ENCODE assay signal across 22 cellular contexts in genomic region chr16:80841231-80841630, GRCh38. TPM values are rescaled to one million over a fixed set of nuclear protein-coding genes. Genes with fewer than 3 reads are reported as not detected.
DNase-seq lines count a peak whose midpoint lies in the region; ATAC-seq, FAIRE-seq and TF ChIP-seq lines count a peak whose summit lies in the region.
"Had no signal": no experiment of that assay in that cellular context is flagged by ENCODE, and none has a peak within 500 bp of the region (broad histone marks: within the 10 kb centered on the region; RNA-seq: fewer than 3 reads in every experiment).

No MANE protein-coding gene starts in this region.

- TF ChIP-seq CTCF in HepG2 (CRISPR knock-in tag; IDR thresholded peaks at IDR 0.05) (no peak), right lobe of liver (IDR thresholded peaks at IDR 0.05) (no peak), WTC11 (IDR thresholded peaks at IDR 0.05) (no peak)

- TF ChIP-seq POLR2A in HepG2 (IDR thresholded peaks at IDR 0.05; ENCODE audit: insufficient read depth in 1 of 2, low read depth in 2 of 2, low read length in 2 of 2): no peak
- no peak for TF ChIP-seq POLR2A in right lobe of liver (IDR thresholded peaks at IDR 0.05)

- H3K27ac Mint-ChIP-seq in WTC11: no peak overlapping the region
- H3K27ac Mint-ChIP-seq: B cell; CD4-positive, alpha-beta T cell; CD8-positive, alpha-beta T cell had no signal

- H3K79me2 ChIP-seq in HepG2 (ENCODE audit: insufficient read depth, low read length): no peaks in the 10 kb centered on the region

- H3K36me3 ChIP-seq in HepG2 (replicated peaks in 1 of 2; ENCODE audit: control insufficient read depth in 1 of 2, insufficient read depth in 2 of 2, low read length in 2 of 2) (no peaks in the 10 kb centered on the region), right lobe of liver (no peaks in the 10 kb centered on the region)
- H3K36me3 ChIP-seq: BLaER1 treated with 17β-estradiol and CSF1 and Interleukin-3, amounts not matched to agents 10 nM and 100 nM had no signal

- H2AFZ ChIP-seq in HepG2 (ENCODE audit: low read length): no peak overlapping the region

- H3K4me1 Mint-ChIP-seq in WTC11: peaks cover 4% of the 10 kb centered on the region; the same call in 1 of the 2 replicates
- H3K4me1 Mint-ChIP-seq: B cell had no signal

- in situ Hi-C loops in HepG2 (cut with HindIII; ENCODE audit: extremely low pct_ligation_motif_present, low pct_unique_long_range_greater_than_20kb): no loop called here

- TF ChIP-seq EP300 in HepG2 (IDR thresholded peaks at IDR 0.05; ENCODE audit: low read depth in 2 of 2, low read length in 2 of 2) (no peak), HepG2 (CRISPR knock-in tag; IDR thresholded peaks at IDR 0.05; ENCODE audit: borderline replicate concordance) (no peak)

- H3K9me3 ChIP-seq in HepG2 (ENCODE audit: low read length) (peaks cover 8% of the 10 kb centered on the region), right lobe of liver (peaks cover 0 to 9% (median 2%) of the 10 kb centered on the region in 4 donors)

- no peak overlapping the region for H3K4me3 Mint-ChIP-seq in WTC11
- H3K4me3 Mint-ChIP-seq: B cell; CD4-positive, alpha-beta T cell; CD8-positive, alpha-beta T cell had no signal

- POLR2A ChIA-PET in HepG2 (lab: Yijun Ruan, JAX): no interaction called here
- POLR2A ChIA-PET in WTC11 (lab: Charles Lee): no interaction called here

- H3K4me2 ChIP-seq in HepG2 (ENCODE audit: low read depth, low read length): no peak overlapping the region
- H3K4me2 ChIP-seq: A549; BLaER1 treated with 17β-estradiol and CSF1 and Interleukin-3, amounts not matched to agents 10 nM and 100 nM had no signal

- TF ChIP-seq RAD21 in HepG2 (CRISPR knock-in tag; IDR thresholded peaks at IDR 0.05): no peak

- H3K9me3 Mint-ChIP-seq in WTC11: peaks cover 52% of the 10 kb centered on the region

- H3K4me3 ChIP-seq in HepG2 (replicated peaks in 1 of 3; ENCODE audit: insufficient read depth in 1 of 3, low read depth in 2 of 3, low read length in 3 of 3) (no peak overlapping the region), right lobe of liver (no peak overlapping the region)
- H3K4me3 ChIP-seq: A549; BLaER1 treated with 17β-estradiol and CSF1 and Interleukin-3, amounts not matched to agents 10 nM and 100 nM had no signal

- peaks cover 6% of the 10 kb centered on the region for H3K4me1 ChIP-seq in HepG2 (ENCODE audit: insufficient read depth, low read length)
- H3K4me1 ChIP-seq in right lobe of liver: no peaks in the 10 kb centered on the region
- H3K4me1 ChIP-seq: A549; BLaER1 treated with 17β-estradiol and CSF1 and Interleukin-3, amounts not matched to agents 10 nM and 100 nM had no signal

- no peak for FAIRE-seq in HepG2 (lab: Jason Lieb, UNC)
- FAIRE-seq: A549, D721Med, G401.6, GM12892, GM18507, GM19239 had no signal

- no peak overlapping the region for H3K27ac ChIP-seq in HepG2 (ENCODE audit: extremely low read length, insufficient read depth, low read length)
- H3K27ac ChIP-seq in right lobe of liver: no peak overlapping the region
- H3K27ac ChIP-seq: 22Rv1; A549; BLaER1 treated with 17β-estradiol and CSF1 and Interleukin-3, amounts not matched to agents 10 nM and 100 nM; C4-2B had no signal

- ATAC-seq in HepG2 (no peak), right lobe of liver (no peak), WTC11 (no peak), HG02884 (IDR thresholded peaks at IDR 0.05; ENCODE audit: unreplicated experiment) (no peak)
- ATAC-seq: A549; CD8-positive, alpha-beta T cell had no signal

- BruUV-seq in HepG2 (replicated peaks; lab: Mats Ljungman, UMichigan): no TSS peak

- peaks cover 6% of the 10 kb centered on the region for H3K27me3 Mint-ChIP-seq in WTC11 (ENCODE audit: low read depth)

- CTCF ChIA-PET in HepG2 (lab: Yijun Ruan, JAX; ENCODE audit: low intra/inter-chr PET ratio, low total read pairs): no interaction called here
- CTCF ChIA-PET in WTC11 (lab: Charles Lee): no interaction called here

- H3K27me3 ChIP-seq in HepG2 (ENCODE audit: control insufficient read depth in 1 of 2, insufficient read depth in 2 of 2, low read length in 2 of 2): no peaks in the 10 kb centered on the region
- H3K27me3 ChIP-seq in right lobe of liver: no peaks in the 10 kb centered on the region
- H3K27me3 ChIP-seq: BLaER1 treated with 17β-estradiol and CSF1 and Interleukin-3, amounts not matched to agents 10 nM and 100 nM had no signal

- H3K36me3 Mint-ChIP-seq in WTC11: peaks cover 12% of the 10 kb centered on the region
- H3K36me3 Mint-ChIP-seq: CD8-positive, alpha-beta T cell had no signal

- H4K20me1 ChIP-seq in HepG2 (ENCODE audit: insufficient read depth, low read length): no peaks in the 10 kb centered on the region
- H4K20me1 ChIP-seq: BLaER1 treated with 17β-estradiol and CSF1 and Interleukin-3, amounts not matched to agents 10 nM and 100 nM had no signal

- intact Hi-C loops in HepG2 (cut with micrococcal nuclease; ENCODE audit: unreplicated experiment) (no loop called here), right lobe of liver (cut with DNase I) (no loop called here)

- no peak overlapping the region for H3K9ac ChIP-seq in HepG2 (ENCODE audit: insufficient read depth, low read depth, low read length)
- H3K9ac ChIP-seq: BLaER1 treated with 17β-estradiol and CSF1 and Interleukin-3, amounts not matched to agents 10 nM and 100 nM had no signal

- DNase-seq in HepG2 (ENCODE audit: low spot score) (no peak), right lobe of liver (no peak), WTC11 (ENCODE audit: low spot score) (no peak), HuH-7 (ENCODE audit: low spot score) (no peak)
- DNase-seq: AML-193; Caco-2; Calu3; CD4-positive, alpha-beta T cell; CD8-positive, alpha-beta T cell; DMS79 treated with DMSO at 0.1 percent for 48 hours; GF-D8 had no signal

TF ChIP-seq in HepG2, 621 proteins besides CTCF, POLR2A, EP300 and RAD21:
- TF ChIP-seq KMT2B (CRISPR knock-in tag; IDR thresholded peaks at IDR 0.05): no peak
- peak; percentile 91 for TF ChIP-seq ZNF317 (CRISPR knock-in tag; IDR thresholded peaks at IDR 0.05)

TF ChIP-seq in WTC11, 78 proteins besides CTCF, POLR2A, EP300 and RAD21:
- TF ChIP-seq ZNF317 (CRISPR knock-in tag; IDR thresholded peaks at IDR 0.05; ENCODE audit: borderline replicate concordance, low read depth) (peak; percentile 76; the same call in 1 of the 2 replicates), CREM (CRISPR knock-in tag; IDR thresholded peaks at IDR 0.05) (no peak)

RNA-seq across cellular contexts. Expression of gene CDYL2, which starts 36.8 kb away (rescaled TPM):
- total RNA-seq in HepG2 (2016; rRNA removed; fragmentation: Illumina TruSeq; extraction: Trizol): 0.20 and 0.35 TPM in 2 replicates
- 3.8 and 5.3 TPM in 2 replicates for total RNA-seq in HepG2 (2016; cell fraction: cytosol; rRNA removed; fragmentation: Illumina TruSeq; extraction: Trizol; ENCODE audit: low read depth)
- 0.39 and 0.52 TPM in 2 replicates for total RNA-seq in HepG2 (2016; cell fraction: insoluble cytoplasmic fraction; rRNA removed; fragmentation: Illumina TruSeq; extraction: Trizol)
- total RNA-seq in HepG2 (2016; cell fraction: membrane; rRNA removed; fragmentation: Illumina TruSeq; extraction: Trizol): 1.1 and 1.4 TPM in 2 replicates
- total RNA-seq in HepG2 (2016; cell fraction: nucleus; rRNA removed; fragmentation: Illumina TruSeq; extraction: Trizol): 0.16 and 0.47 TPM in 2 replicates
- polyA plus RNA-seq in HepG2 (2011; rRNA removed): 0.07 TPM in 2 replicates
- polyA plus RNA-seq in HepG2 (2011; cell fraction: cytosol; rRNA removed): 0.03 and 0.08 TPM in 2 replicates
- 0.10 and 0.17 TPM in 2 replicates for polyA plus RNA-seq in HepG2 (2011; cell fraction: nucleus; rRNA removed)
- 0.11 TPM in 1 of 2 replicates, not detected in the other for polyA plus RNA-seq in HepG2 (2012)
- 0.01 TPM in 1 of 2 replicates, not detected in the other for polyA plus RNA-seq in HepG2 (2016; cell fraction: cytosol; fragmentation: Illumina TruSeq; extraction: Trizol; ENCODE audit: low read depth)
- polyA plus RNA-seq in HepG2 (2016; cell fraction: insoluble cytoplasmic fraction; fragmentation: Illumina TruSeq; extraction: Trizol; ENCODE audit: low read depth): 0.15 and 0.22 TPM in 2 replicates
- polyA plus RNA-seq in HepG2 (2016; cell fraction: membrane; fragmentation: Illumina TruSeq; extraction: Trizol; ENCODE audit: low read depth): 0.05 and 0.13 TPM in 2 replicates
- 0.12 and 0.44 TPM in 2 replicates for polyA plus RNA-seq in HepG2 (2016; cell fraction: nucleus; fragmentation: Illumina TruSeq; extraction: Trizol; ENCODE audit: insufficient read depth, low read depth)
- 0.22 and 43.0 TPM in 2 replicates for polyA minus RNA-seq in HepG2 (2011; rRNA and poly(A)+ RNA removed; ENCODE audit: low replicate concordance)
- 0.10 and 0.44 TPM in 2 replicates for polyA minus RNA-seq in HepG2 (2011; cell fraction: cytosol; rRNA and poly(A)+ RNA removed)
- polyA minus RNA-seq in HepG2 (2011; cell fraction: nucleus; rRNA and poly(A)+ RNA removed): 1.5 and 2.6 TPM in 2 replicates
- total RNA-seq in right lobe of liver: 10 to 100 TPM in 1 of 6 experiments, 1 to 10 TPM in 5; 2.2 to 12.7 (median 6.3) TPM
- 4.3 to 8.2 TPM (median 5.4 TPM) in 3 replicates for total RNA-seq in WTC11 (2021)

Comparison
In these comparisons a context has a peak if more than half of its experiments do, and no peak if none do; other contexts are left out.
1. Of the 50 proteins assayed by ChIP-seq in both HepG2 and WTC11: peak only in HepG2: none; only in WTC11: none; in both: ZNF317; in neither: 49.